Comparison of ENCODE assay signal across 2 cellular contexts in the genomic region with DNA sequence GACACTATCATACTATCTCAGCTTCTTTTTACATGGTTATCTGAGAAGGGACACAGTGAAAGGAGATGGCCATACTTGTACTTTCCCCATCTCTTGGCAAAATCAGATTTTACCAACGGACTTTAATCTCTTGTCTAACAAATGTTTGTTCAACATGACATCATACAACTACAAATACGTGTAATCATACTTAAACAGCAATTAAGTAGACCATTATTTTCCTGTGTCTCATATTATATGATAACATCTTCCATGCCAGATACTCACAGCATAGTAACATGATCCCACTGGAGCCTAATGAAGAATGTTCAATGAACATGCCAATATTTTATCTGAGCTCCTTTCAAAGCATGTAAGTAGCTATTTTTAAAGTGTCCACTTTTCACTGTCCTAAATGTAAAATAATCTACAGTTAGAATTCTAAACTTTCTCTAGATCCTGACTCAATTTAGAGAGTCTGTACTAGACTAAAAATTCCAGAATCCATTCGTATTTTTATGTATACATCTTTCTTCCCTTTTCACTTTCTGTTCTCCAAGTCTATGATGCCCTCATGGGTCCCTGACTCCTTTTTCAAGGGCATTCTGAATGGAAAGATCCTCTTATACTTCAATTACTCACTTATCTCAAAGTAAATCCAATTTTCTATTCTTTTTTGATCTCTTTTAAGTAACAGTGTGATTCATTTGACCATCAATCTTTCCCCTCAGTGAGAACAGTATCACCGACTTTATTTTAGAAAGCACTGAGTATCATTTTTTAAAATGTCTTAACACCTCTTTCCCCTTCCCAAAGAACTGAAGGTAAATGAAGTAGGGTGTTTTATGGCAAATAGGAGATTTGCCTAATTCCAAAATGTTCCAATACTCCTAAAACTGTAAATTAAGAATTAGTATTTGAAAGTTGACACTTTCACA.
TF ChIP-seq lines count a peak whose summit lies in the region.

No MANE protein-coding gene starts in this region.

TF ChIP-seq in SK-N-SH treated with all-trans-retinoic acid at 6 μM for 48 hours, 23 proteins besides CTCF, POLR2A, EP300 and RAD21 (continued from another document):
- TF ChIP-seq, protein P1, sequence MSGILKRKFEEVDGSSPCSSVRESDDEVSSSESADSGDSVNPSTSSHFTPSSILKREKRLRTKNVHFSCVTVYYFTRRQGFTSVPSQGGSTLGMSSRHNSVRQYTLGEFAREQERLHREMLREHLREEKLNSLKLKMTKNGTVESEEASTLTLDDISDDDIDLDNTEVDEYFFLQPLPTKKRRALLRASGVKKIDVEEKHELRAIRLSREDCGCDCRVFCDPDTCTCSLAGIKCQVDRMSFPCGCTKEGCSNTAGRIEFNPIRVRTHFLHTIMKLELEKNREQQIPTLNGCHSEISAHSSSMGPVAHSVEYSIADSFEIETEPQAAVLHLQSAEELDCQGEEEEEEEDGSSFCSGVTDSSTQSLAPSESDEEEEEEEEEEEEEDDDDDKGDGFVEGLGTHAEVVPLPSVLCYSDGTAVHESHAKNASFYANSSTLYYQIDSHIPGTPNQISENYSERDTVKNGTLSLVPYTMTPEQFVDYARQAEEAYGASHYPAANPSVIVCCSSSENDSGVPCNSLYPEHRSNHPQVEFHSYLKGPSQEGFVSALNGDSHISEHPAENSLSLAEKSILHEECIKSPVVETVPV (CRISPR knock-in tag; IDR thresholded peaks at IDR 0.05) = 0 out of 2 replicates have a peak, but pooled peaks have one; percentile 46
- TF ChIP-seq ESRRG (CRISPR knock-in tag; IDR thresholded peaks at IDR 0.05) (0 out of 2 replicates have a peak, but pooled peaks have one; percentile 26), ZFP30 (CRISPR knock-in tag; IDR thresholded peaks at IDR 0.05) (no peak), RARB (CRISPR knock-in tag; IDR thresholded peaks at IDR 0.05) (no peak), ZNF8 (CRISPR knock-in tag; IDR thresholded peaks at IDR 0.05) (no peak), GLIS3 (CRISPR knock-in tag; IDR thresholded peaks at IDR 0.05) (no peak), BACH2 (CRISPR knock-in tag; IDR thresholded peaks at IDR 0.05; ENCODE audit: borderline replicate concordance) (no peak), ISL1 (CRISPR knock-in tag; IDR thresholded peaks at IDR 0.05) (peak; percentile 79)
- TF ChIP-seq, protein P2, sequence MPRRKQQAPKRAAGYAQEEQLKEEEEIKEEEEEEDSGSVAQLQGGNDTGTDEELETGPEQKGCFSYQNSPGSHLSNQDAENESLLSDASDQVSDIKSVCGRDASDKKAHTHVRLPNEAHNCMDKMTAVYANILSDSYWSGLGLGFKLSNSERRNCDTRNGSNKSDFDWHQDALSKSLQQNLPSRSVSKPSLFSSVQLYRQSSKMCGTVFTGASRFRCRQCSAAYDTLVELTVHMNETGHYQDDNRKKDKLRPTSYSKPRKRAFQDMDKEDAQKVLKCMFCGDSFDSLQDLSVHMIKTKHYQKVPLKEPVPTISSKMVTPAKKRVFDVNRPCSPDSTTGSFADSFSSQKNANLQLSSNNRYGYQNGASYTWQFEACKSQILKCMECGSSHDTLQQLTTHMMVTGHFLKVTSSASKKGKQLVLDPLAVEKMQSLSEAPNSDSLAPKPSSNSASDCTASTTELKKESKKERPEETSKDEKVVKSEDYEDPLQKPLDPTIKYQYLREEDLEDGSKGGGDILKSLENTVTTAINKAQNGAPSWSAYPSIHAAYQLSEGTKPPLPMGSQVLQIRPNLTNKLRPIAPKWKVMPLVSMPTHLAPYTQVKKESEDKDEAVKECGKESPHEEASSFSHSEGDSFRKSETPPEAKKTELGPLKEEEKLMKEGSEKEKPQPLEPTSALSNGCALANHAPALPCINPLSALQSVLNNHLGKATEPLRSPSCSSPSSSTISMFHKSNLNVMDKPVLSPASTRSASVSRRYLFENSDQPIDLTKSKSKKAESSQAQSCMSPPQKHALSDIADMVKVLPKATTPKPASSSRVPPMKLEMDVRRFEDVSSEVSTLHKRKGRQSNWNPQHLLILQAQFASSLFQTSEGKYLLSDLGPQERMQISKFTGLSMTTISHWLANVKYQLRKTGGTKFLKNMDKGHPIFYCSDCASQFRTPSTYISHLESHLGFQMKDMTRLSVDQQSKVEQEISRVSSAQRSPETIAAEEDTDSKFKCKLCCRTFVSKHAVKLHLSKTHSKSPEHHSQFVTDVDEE (CRISPR knock-in tag; IDR thresholded peaks at IDR 0.05) = no peak
- TF ChIP-seq, protein P3, sequence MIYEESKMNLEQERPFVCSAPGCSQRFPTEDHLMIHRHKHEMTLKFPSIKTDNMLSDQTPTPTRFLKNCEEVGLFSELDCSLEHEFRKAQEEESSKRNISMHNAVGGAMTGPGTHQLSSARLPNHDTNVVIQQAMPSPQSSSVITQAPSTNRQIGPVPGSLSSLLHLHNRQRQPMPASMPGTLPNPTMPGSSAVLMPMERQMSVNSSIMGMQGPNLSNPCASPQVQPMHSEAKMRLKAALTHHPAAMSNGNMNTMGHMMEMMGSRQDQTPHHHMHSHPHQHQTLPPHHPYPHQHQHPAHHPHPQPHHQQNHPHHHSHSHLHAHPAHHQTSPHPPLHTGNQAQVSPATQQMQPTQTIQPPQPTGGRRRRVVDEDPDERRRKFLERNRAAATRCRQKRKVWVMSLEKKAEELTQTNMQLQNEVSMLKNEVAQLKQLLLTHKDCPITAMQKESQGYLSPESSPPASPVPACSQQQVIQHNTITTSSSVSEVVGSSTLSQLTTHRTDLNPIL (CRISPR knock-in tag; IDR thresholded peaks at IDR 0.05; ENCODE audit: low read depth) = peak; percentile 62; the same call in 1 of the 2 replicates

TF ChIP-seq in HepG2, 621 proteins besides CTCF, POLR2A, EP300 and RAD21 (continued from another document and continues in another):
- TF ChIP-seq HNF1A (IDR thresholded peaks at IDR 0.05; ENCODE audit: low read depth) = no peak
- TF ChIP-seq HNF1A (CRISPR knock-in tag; IDR thresholded peaks at IDR 0.05; ENCODE audit: borderline replicate concordance) = no peak
- 0 out of 2 replicates have a peak, but pooled peaks have one; percentile 31 for TF ChIP-seq MLX (CRISPR knock-in tag; IDR thresholded peaks at IDR 0.05)
- no peak for TF ChIP-seq SOX6 (IDR thresholded peaks at IDR 0.05)
- TF ChIP-seq SOX6 (CRISPR knock-in tag; IDR thresholded peaks at IDR 0.05) = peak; percentile 31; the same call in 1 of the 2 replicates
- no peak for TF ChIP-seq TBX2 (CRISPR knock-in tag; IDR thresholded peaks at IDR 0.05; ENCODE audit: borderline replicate concordance)
- TF ChIP-seq GTF2F1 (IDR thresholded peaks at IDR 0.05; ENCODE audit: low read length) = no peak
- no peak for TF ChIP-seq KAT7 (CRISPR knock-in tag; IDR thresholded peaks at IDR 0.05; ENCODE audit: borderline replicate concordance)
- peak; percentile 24; the same call in 1 of the 2 replicates for TF ChIP-seq CEBPG (CRISPR knock-in tag; IDR thresholded peaks at IDR 0.05)
- TF ChIP-seq STAG1 (CRISPR knock-in tag; IDR thresholded peaks at IDR 0.05) = 0 out of 2 replicates have a peak, but pooled peaks have one; percentile 5
- TF ChIP-seq ZNF460 (CRISPR knock-in tag; IDR thresholded peaks at IDR 0.05; ENCODE audit: borderline replicate concordance) = no peak
- no peak for TF ChIP-seq XRCC5 (optimal IDR thresholded peaks at IDR 0.05; ENCODE audit: low read length)
- TF ChIP-seq, protein P4, sequence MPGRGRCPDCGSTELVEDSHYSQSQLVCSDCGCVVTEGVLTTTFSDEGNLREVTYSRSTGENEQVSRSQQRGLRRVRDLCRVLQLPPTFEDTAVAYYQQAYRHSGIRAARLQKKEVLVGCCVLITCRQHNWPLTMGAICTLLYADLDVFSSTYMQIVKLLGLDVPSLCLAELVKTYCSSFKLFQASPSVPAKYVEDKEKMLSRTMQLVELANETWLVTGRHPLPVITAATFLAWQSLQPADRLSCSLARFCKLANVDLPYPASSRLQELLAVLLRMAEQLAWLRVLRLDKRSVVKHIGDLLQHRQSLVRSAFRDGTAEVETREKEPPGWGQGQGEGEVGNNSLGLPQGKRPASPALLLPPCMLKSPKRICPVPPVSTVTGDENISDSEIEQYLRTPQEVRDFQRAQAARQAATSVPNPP (CRISPR knock-in tag; IDR thresholded peaks at IDR 0.05) = no peak
- peak; percentile 80 for TF ChIP-seq GATAD2A (CRISPR knock-in tag; IDR thresholded peaks at IDR 0.05)
- no peak for TF ChIP-seq ZNF235 (CRISPR knock-in tag; IDR thresholded peaks at IDR 0.05; ENCODE audit: borderline replicate concordance)
- TF ChIP-seq ZNF691 (CRISPR knock-in tag; IDR thresholded peaks at IDR 0.05; ENCODE audit: borderline replicate concordance, low read depth) = no peak
- TF ChIP-seq NR2F6 (IDR thresholded peaks at IDR 0.05) = no peak
- no peak for TF ChIP-seq NR2F6 (CRISPR knock-in tag; IDR thresholded peaks at IDR 0.05)
- TF ChIP-seq, protein P5, sequence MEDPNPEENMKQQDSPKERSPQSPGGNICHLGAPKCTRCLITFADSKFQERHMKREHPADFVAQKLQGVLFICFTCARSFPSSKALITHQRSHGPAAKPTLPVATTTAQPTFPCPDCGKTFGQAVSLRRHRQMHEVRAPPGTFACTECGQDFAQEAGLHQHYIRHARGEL (CRISPR knock-in tag; IDR thresholded peaks at IDR 0.05) = no peak
- TF ChIP-seq HNF4A (CRISPR knock-in tag; IDR thresholded peaks at IDR 0.05) = peak; percentile 72
- no peak for TF ChIP-seq FOXP1 (IDR thresholded peaks at IDR 0.05)
- TF ChIP-seq FOXP1 (CRISPR knock-in tag; IDR thresholded peaks at IDR 0.05) = peak; percentile 43; the same call in 1 of the 2 replicates
- TF ChIP-seq, protein P6, sequence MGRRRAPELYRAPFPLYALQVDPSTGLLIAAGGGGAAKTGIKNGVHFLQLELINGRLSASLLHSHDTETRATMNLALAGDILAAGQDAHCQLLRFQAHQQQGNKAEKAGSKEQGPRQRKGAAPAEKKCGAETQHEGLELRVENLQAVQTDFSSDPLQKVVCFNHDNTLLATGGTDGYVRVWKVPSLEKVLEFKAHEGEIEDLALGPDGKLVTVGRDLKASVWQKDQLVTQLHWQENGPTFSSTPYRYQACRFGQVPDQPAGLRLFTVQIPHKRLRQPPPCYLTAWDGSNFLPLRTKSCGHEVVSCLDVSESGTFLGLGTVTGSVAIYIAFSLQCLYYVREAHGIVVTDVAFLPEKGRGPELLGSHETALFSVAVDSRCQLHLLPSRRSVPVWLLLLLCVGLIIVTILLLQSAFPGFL (CRISPR knock-in tag; IDR thresholded peaks at IDR 0.05) = no peak
- TF ChIP-seq LCORL (IDR thresholded peaks at IDR 0.05) = peak; percentile 61; the same call in 1 of the 2 replicates
- TF ChIP-seq LCORL (CRISPR knock-in tag; IDR thresholded peaks at IDR 0.05) = no peak; the same call in 1 of the 2 replicates
- no peak for TF ChIP-seq ZNF530 (CRISPR knock-in tag; IDR thresholded peaks at IDR 0.05; ENCODE audit: low read depth)
- no peak for TF ChIP-seq MED13 (CRISPR knock-in tag; IDR thresholded peaks at IDR 0.05)
- TF ChIP-seq SMC3 (IDR thresholded peaks at IDR 0.05; ENCODE audit: low read length) = no peak
- no peak for TF ChIP-seq KLF11 (CRISPR knock-in tag; IDR thresholded peaks at IDR 0.05)
- peak; percentile 92 for TF ChIP-seq ATF2 (CRISPR knock-in tag; IDR thresholded peaks at IDR 0.05)
- TF ChIP-seq ARNT2 (CRISPR knock-in tag; IDR thresholded peaks at IDR 0.05; ENCODE audit: low read depth) = no peak
- TF ChIP-seq CHD4 (IDR thresholded peaks at IDR 0.05; ENCODE audit: borderline replicate concordance, low read length) = no peak
